8 cellular contexts compared by ENCODE assay signal in the genomic region with DNA sequence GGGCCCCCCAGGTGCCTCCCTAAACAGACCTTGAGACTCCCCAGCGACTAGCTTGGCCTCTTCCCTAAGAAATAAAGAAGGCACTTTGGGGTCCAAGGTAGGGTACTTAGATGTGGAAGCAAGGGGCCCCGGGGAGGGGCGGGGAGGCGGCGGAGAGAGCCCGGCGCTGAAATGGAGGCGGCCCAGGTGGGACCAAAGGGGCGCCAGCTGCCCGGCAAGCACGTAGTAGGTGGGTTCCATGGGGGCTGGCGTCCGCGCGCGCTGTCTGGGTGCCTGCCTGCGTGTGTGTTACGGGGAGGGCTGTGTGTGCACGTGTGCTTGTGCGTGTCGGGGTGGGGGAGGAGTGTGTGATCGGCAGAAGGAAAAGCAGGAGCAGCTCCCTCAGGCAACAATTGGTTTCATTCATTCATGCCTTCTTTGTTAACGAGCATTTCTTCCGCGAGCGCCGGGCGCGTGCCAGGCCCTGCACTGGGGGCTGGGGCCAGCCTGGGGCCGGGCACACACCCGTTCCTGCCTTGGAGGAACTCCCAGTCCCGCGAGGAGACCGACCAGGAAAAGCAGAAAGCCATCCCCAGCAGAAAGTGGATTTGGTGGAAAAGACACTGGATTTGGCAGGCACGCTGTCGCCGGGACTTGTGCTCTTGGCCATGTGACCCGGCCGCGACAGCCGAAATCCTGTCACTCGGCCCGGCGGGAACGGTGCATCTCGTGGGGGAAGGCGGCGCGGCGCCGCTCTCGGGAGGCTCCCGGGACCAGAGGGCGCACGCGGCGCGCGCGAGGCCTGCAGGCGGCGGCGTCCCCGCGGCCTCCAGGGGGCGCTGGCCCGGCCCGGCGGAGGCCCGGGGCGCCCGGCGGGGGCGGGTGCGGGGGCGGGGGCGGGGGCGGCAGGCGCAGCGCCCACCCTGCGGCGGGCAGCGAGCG. TPM values are rescaled to one million over a fixed set of nuclear protein-coding genes. Genes with fewer than 3 reads are reported as not detected.
DNase-seq lines count a peak whose midpoint lies in the region; ATAC-seq and TF ChIP-seq lines count a peak whose summit lies in the region.

No MANE protein-coding gene starts in this region.

- H3K27me3 Mint-ChIP-seq in progenitor cell of endocrine pancreas: peaks cover 11% of the 10 kb centered on the region

- H3K36me3 Mint-ChIP-seq in progenitor cell of endocrine pancreas (ENCODE audit: insufficient read depth): no peaks in the 10 kb centered on the region

- H3K27ac Mint-ChIP-seq in progenitor cell of endocrine pancreas: no peak overlapping the region

- H3K9me3 Mint-ChIP-seq in progenitor cell of endocrine pancreas (ENCODE audit: low read depth): no peaks in the 10 kb centered on the region

- peaks cover 22% of the 10 kb centered on the region for H3K4me1 Mint-ChIP-seq in progenitor cell of endocrine pancreas (ENCODE audit: low read depth)

- no peak for ATAC-seq in HG02973 (IDR thresholded peaks at IDR 0.05; ENCODE audit: unreplicated experiment)

- DNase-seq in NCI-H526 (lab: John Stamatoyannopoulos, UW): peak; percentile 16 to 58
- DNase-seq in epithelial cell of proximal tubule (ENCODE audit: low read depth): no peak
- no peak for DNase-seq in progenitor cell of endocrine pancreas (ENCODE audit: low spot score, unreplicated experiment)
- no peak for DNase-seq in HuH-7.5 (ENCODE audit: low spot score)
- DNase-seq in activated CD4-positive, CD25-positive, alpha-beta regulatory T cell (lab: John Stamatoyannopoulos, UW): no peak
- no peak for DNase-seq in SK-N-DZ (ENCODE audit: low spot score)

- peak overlapping the region; percentile 26 for H3K4me3 ChIP-seq in epithelial cell of proximal tubule (ENCODE audit: low read depth, low read length)

- peak; percentile 4 for TF ChIP-seq CTCF in GM12873 (IDR thresholded peaks at IDR 0.05; ENCODE audit: insufficient read depth, low read depth, low read length, missing control alignments)
- no peak for TF ChIP-seq CTCF in epithelial cell of proximal tubule (conservative IDR thresholded peaks at IDR 0.05; ENCODE audit: low read depth, low read length)
- TF ChIP-seq CTCF in progenitor cell of endocrine pancreas (IDR thresholded peaks at IDR 0.05; ENCODE audit: unreplicated experiment): peak; percentile 23

- peak overlapping the region; percentile 58 for H3K4me3 Mint-ChIP-seq in progenitor cell of endocrine pancreas (ENCODE audit: low read depth)

RNA-seq across cellular contexts. Expression of a gene that starts 3.3 kb away (rescaled TPM):
- total RNA-seq in epithelial cell of proximal tubule: 3.1 and 5.9 TPM in 2 replicates
- 35.7 and 36.5 TPM in 2 replicates for total RNA-seq in progenitor cell of endocrine pancreas
- 11.5 and 12.9 TPM in 2 replicates for polyA plus RNA-seq in SK-N-DZ (2014; cell fraction: cytosol; rRNA removed)
- 9.0 and 10.4 TPM in 2 replicates for polyA plus RNA-seq in SK-N-DZ (2014; cell fraction: nucleus; rRNA removed)

RNA-seq across cellular contexts. Expression of a gene that starts 29.9 kb away (rescaled TPM):
- 0.86 TPM in 1 of 2 replicates, not detected in the other for total RNA-seq in epithelial cell of proximal tubule
- total RNA-seq in progenitor cell of endocrine pancreas: 5.4 and 6.1 TPM in 2 replicates
- polyA plus RNA-seq in SK-N-DZ (2014; cell fraction: cytosol; rRNA removed): 3.5 and 6.9 TPM in 2 replicates
- polyA plus RNA-seq in SK-N-DZ (2014; cell fraction: nucleus; rRNA removed): 33.5 and 43.9 TPM in 2 replicates

RNA-seq across cellular contexts. Expression of a gene that starts 44.0 kb away (rescaled TPM):
- total RNA-seq in epithelial cell of proximal tubule (20.0 and 30.5 TPM in 2 replicates), progenitor cell of endocrine pancreas (52.2 and 55.7 TPM in 2 replicates)
- 18.4 and 31.5 TPM in 2 replicates for polyA plus RNA-seq in SK-N-DZ (2014; cell fraction: cytosol; rRNA removed)
- polyA plus RNA-seq in SK-N-DZ (2014; cell fraction: nucleus; rRNA removed): 71.2 and 118 TPM in 2 replicates

RNA-seq across cellular contexts. Expression of a gene that starts 44.8 kb away (rescaled TPM):
- 31.4 and 48.3 TPM in 2 replicates for total RNA-seq in epithelial cell of proximal tubule
- total RNA-seq in progenitor cell of endocrine pancreas: 19.1 and 19.2 TPM in 2 replicates
- polyA plus RNA-seq in SK-N-DZ (2014; cell fraction: cytosol; rRNA removed): 22.2 and 23.4 TPM in 2 replicates
- 21.4 and 21.8 TPM in 2 replicates for polyA plus RNA-seq in SK-N-DZ (2014; cell fraction: nucleus; rRNA removed)

Comparison
In these comparisons a context has a peak if more than half of its experiments do, and no peak if none do; other contexts are left out.
1. DNase-seq: peak in NCI-H526 (2 of 2); none in epithelial cell of proximal tubule (single experiment), progenitor cell of endocrine pancreas (single experiment), HuH-7.5 (single experiment), activated CD4-positive, CD25-positive, alpha-beta regulatory T cell (0 of 4) and SK-N-DZ (single experiment).